In the genomic region with DNA sequence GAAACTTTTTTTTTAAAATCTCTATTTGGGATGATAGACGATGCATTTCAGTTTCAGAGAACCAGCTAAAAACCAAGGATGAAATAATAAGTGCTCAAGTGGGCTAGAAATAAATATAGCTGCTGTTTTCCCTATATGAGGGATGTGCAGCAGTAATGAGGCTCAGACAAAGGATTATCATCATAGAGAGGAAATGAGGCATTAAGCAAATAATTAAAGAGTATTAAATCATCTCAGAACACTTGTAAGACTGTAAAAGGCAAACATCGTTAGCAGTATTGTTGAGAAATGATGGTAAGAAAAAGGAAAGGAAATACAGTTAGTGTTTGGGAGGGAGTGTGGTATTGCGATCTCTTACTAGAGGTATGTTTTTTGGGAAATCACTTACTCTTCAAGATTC, we compare ENCODE assay signal across 19 cellular contexts.
A peak's percentile ranks its signal among the peaks of the same experiment; 100 is the strongest.
DNase-seq lines count a peak whose midpoint lies in the region; ATAC-seq, FAIRE-seq and TF ChIP-seq lines count a peak whose summit lies in the region.
"Had no signal": no experiment of that assay in that cellular context is flagged by ENCODE, and none has a peak within 500 bp of the region (broad histone marks: within the 10 kb centered on the region; RNA-seq: fewer than 3 reads in every experiment).

No MANE protein-coding gene starts in this region.

- H3K9ac ChIP-seq in smooth muscle cell (ENCODE audit: low read depth), result no peak overlapping the region

- TF ChIP-seq CTCF in smooth muscle cell (IDR thresholded peaks at IDR 0.05; ENCODE audit: borderline replicate concordance, insufficient read depth, poor library complexity, severe bottlenecking), result no peak

- H3K4me2 ChIP-seq in smooth muscle cell, result no peak overlapping the region
- H3K4me2 ChIP-seq: A549 had no signal

- no peak overlapping the region for H2AFZ ChIP-seq in smooth muscle cell (ENCODE audit: low read depth)

- peak; percentile 78 for FAIRE-seq in G401.6 (lab: Jason Lieb, UNC)
- FAIRE-seq: A549 had no signal

- 83% methylated on average over 3 of the region's 3 CpGs for WGBS in smooth muscle cell (ENCODE audit: low lambda C conversion rate)

- H3K27ac ChIP-seq in smooth muscle cell (ENCODE audit: low read depth), result no peak overlapping the region
- H3K27ac ChIP-seq: C4-2B, RWPE1, SJCRH30 had no signal

- ATAC-seq in left ventricle myocardium superior, result no peak
- ATAC-seq: A549, HCT116, T-helper 17 cell had no signal

- no peaks in the 10 kb centered on the region for H3K27me3 ChIP-seq in smooth muscle cell (ENCODE audit: low read depth)
- H3K27me3 ChIP-seq: SJCRH30 had no signal

- H3K4me3 ChIP-seq in smooth muscle cell, result no peak overlapping the region
- H3K4me3 ChIP-seq: A549, SJCRH30 had no signal

- no peaks in the 10 kb centered on the region for H3K36me3 ChIP-seq in smooth muscle cell (ENCODE audit: low read depth)
- H3K36me3 ChIP-seq: SJCRH30 had no signal

- intact Hi-C loops in left ventricle myocardium superior (cut with micrococcal nuclease), result no loop called here

- no peaks in the 10 kb centered on the region for H3K4me1 ChIP-seq in smooth muscle cell (ENCODE audit: low read depth)

- no peaks in the 10 kb centered on the region for H4K20me1 ChIP-seq in smooth muscle cell (ENCODE audit: low read depth)

- H3K9me3 ChIP-seq in smooth muscle cell (replicated peaks; ENCODE audit: low read depth), result no peaks in the 10 kb centered on the region
- H3K9me3 ChIP-seq: SJCRH30 had no signal

- DNase-seq in NCI-H2196 treated with DMSO at 0.1 percent for 48 hours (lab: John Stamatoyannopoulos, UW; ENCODE audit: unreplicated experiment) (peak; percentile 39), NCI-H2196 (lab: John Stamatoyannopoulos, UW; ENCODE audit: unreplicated experiment) (no peak), NCI-H69 (lab: John Stamatoyannopoulos, UW) (peak; percentile 92), kidney glomerular epithelial cell (lab: John Stamatoyannopoulos, UW) (peak; percentile 6), cerebellum (ENCODE audit: low spot score) (no peak), smooth muscle cell (lab: John Stamatoyannopoulos, UW; ENCODE audit: unreplicated experiment) (no peak), left ventricle myocardium superior (no peak)
- DNase-seq: DMS153, KG1, NCI-H1694 treated with DMSO at 0.1 percent for 48 hours, NCI-H526, OCI-M1, SJCRH30, T-helper 17 cell had no signal

- no peaks in the 10 kb centered on the region for H3F3A ChIP-seq in smooth muscle cell (ENCODE audit: low read depth)

- H3K79me2 ChIP-seq in smooth muscle cell (ENCODE audit: low read depth), result no peaks in the 10 kb centered on the region

Comparison
In these comparisons a context has a peak if more than half of its experiments do, and no peak if none do; other contexts are left out.
1. DNase-seq: peak in NCI-H2196 treated with DMSO at 0.1 percent for 48 hours (single experiment), NCI-H69 (single experiment) and kidney glomerular epithelial cell (single experiment); none in NCI-H2196 (single experiment), cerebellum (single experiment), smooth muscle cell (single experiment) and left ventricle myocardium superior (single experiment).